ENCODE assay signal across 27 cellular contexts in the genomic region with DNA sequence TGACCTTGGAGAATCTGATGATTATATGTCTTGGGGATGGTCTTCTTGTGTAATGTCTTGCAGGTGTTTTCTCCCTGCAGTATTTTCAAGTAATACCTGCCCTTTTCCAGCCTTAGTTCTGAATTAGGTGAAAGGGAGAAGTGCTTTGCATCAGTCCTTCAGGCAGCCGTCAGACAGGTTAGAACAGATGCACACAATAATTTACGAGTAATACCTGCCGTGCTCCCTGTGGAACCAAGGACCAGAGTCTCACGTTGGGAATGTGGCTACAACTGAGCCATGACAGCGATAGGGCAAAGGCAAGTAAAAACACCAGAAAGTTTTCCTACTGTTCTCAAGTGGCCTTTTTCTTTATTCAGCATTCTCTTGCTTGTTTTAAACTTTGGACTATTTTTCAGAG.
"Had no signal": no experiment of that assay in that cellular context is flagged by ENCODE, and none has a peak within 500 bp of the region (broad histone marks: within the 10 kb centered on the region; RNA-seq: fewer than 3 reads in every experiment).

No MANE protein-coding gene starts in this region.

- H3K9ac ChIP-seq: KMS-11 had no signal

- H3K27me3 ChIP-seq: cardiac muscle cell, SJCRH30 had no signal

- H3K4me2 ChIP-seq: KMS-11 had no signal

- H3K4me1 ChIP-seq: SJCRH30 had no signal

- ATAC-seq: activated CD8-positive, alpha-beta memory T cell treated with anti-CD3 and anti-CD28 coated beads, Interleukin-2, amount 10 ng/mL, durations not matched to agents 7 days and 5 days; activated naive CD8-positive, alpha-beta T cell treated with anti-CD3 and anti-CD28 coated beads, Interleukin-2, amount 50 U/mL, for 24 hours had no signal

- H3K4me3 ChIP-seq: cardiac muscle cell, SJCRH30, SK-N-MC had no signal

- H3K36me3 ChIP-seq: cardiac muscle cell, SJCRH30, WERI-Rb-1 had no signal

- DNase-seq: activated CD4-positive, alpha-beta memory T cell treated with anti-CD3 and anti-CD28 coated beads, Interleukin-2, amount 10 ng/mL, durations not matched to agents 7 days and 5 days; activated CD4-positive, alpha-beta T cell treated with anti-CD3 and anti-CD28 coated beads for 1 hour; activated CD4-positive, alpha-beta T cell treated with anti-CD3 and anti-CD28 coated beads for 48 hours; activated CD4-positive, CD25-positive, alpha-beta regulatory T cell; activated CD8-positive, alpha-beta memory T cell treated with anti-CD3 and anti-CD28 coated beads for 24 hours; activated CD8-positive, alpha-beta memory T cell treated with anti-CD3 and anti-CD28 coated beads, Interleukin-2, amount 10 ng/mL, durations not matched to agents 7 days and 5 days; activated CD8-positive, alpha-beta memory T cell treated with anti-CD3 and anti-CD28 coated beads, Interleukin-2, amount 50 U/mL, for 48 hours; activated effector memory CD4-positive, alpha-beta T cell treated with Interleukin-2 at 50 U/mL for 16 hours; activated naive CD4-positive, alpha-beta T cell treated with anti-CD3 and anti-CD28 coated beads, Interleukin-2, amount 10 ng/mL, durations not matched to agents 7 days and 5 days; activated naive CD8-positive, alpha-beta T cell treated with anti-CD3 and anti-CD28 coated beads, Interleukin-2, amount 50 U/mL, for 24 hours; activated T-cell treated with anti-CD3 and anti-CD28 coated beads, Interleukin-2, amount 50 U/mL, for 48 hours; anterior cingulate cortex; NCI-H1092 treated with DMSO at 0.1 percent for 48 hours; NCI-H146; NCI-H187 treated with DMSO at 0.1 percent for 48 hours; NCI-H2081; NCI-H345; NCI-H510A; NCI-H748 treated with DMSO at 0.1 percent for 48 hours; NK-92 treated with Interleukin-12 subunit alpha and Interleukin-12 subunit beta, amount 100 ng/mL, for 24 hours; SHP77; SJCRH30; T1000; WERI-Rb-1 had no signal

- H3K27ac ChIP-seq: cardiac muscle cell, KMS-11, SJCRH30, SK-N-MC, WERI-Rb-1 had no signal
